16 cellular contexts compared by ENCODE assay signal in the genomic region with DNA sequence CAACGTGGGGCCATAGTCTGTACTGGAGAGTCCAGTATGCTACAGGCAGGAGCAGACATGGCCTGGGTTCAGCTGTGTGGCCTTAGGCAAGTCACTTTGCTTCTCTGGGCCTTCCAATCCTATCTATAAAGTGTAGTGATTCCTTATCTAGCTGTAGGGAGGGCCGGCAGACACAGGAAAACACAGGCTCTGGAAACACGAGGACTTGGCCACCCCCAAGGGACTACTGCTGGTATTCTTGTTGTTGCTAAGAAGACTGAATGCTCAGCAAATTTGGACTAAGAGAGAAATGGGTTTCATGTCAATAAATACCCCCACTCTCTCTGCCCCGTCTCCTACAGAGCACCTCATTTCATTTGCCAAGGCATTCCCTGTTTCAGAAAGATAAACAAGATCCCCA.
"Had no signal": no experiment of that assay in that cellular context is flagged by ENCODE, and none has a peak within 500 bp of the region (broad histone marks: within the 10 kb centered on the region; RNA-seq: fewer than 3 reads in every experiment).

No MANE protein-coding gene starts in this region.

- H3K27ac ChIP-seq: adrenal gland, cardiac muscle cell, colonic mucosa, esophagus muscularis mucosa, lower lobe of right lung, SJSA1, thoracic aorta, upper lobe of right lung had no signal

- ATAC-seq: activated CD4-positive, alpha-beta T cell treated with anti-CD3 and anti-CD28 coated beads for 36 hours; activated naive CD4-positive, alpha-beta T cell treated with anti-CD3 and anti-CD28 coated beads, Interleukin-2, amount 50 U/mL, for 72 hours; lower lobe of right lung; stimulated activated naive CD8-positive, alpha-beta T cell treated with anti-CD3 and anti-CD28 coated beads, Interleukin-15, amount 100 ng/mL, for 72 hours; upper lobe of right lung had no signal

- DNase-seq: activated CD4-positive, alpha-beta T cell treated with anti-CD3 and anti-CD28 coated beads for 36 hours; activated CD4-positive, alpha-beta T cell treated with anti-CD3 and anti-CD28 coated beads, Interleukin-2, amount 50 U/mL, for 48 hours; activated gamma-delta T cell treated with Interleukin-2 at 50 U/mL for 16 hours; adrenal gland; colonic mucosa; effector CD4-positive, alpha-beta T cell; lower lobe of right lung; stimulated activated CD4-positive, alpha-beta T cell treated with anti-CD3 and anti-CD28 coated beads, Interleukin-2, amount 100 ng/mL, for 48 hours; stimulated activated naive CD8-positive, alpha-beta T cell treated with anti-CD3 and anti-CD28 coated beads, Interleukin-15, amount 100 ng/mL, for 72 hours; T-helper 2 cell; upper lobe of right lung had no signal

- H3K27me3 ChIP-seq: adrenal gland, cardiac muscle cell, colonic mucosa, esophagus muscularis mucosa, SJSA1, upper lobe of right lung had no signal

- H3K4me3 ChIP-seq: adrenal gland, cardiac muscle cell, colonic mucosa, esophagus muscularis mucosa, lower lobe of right lung, SJSA1, thoracic aorta, upper lobe of right lung had no signal

- H3K9me3 ChIP-seq: adrenal gland, colonic mucosa, esophagus muscularis mucosa, lower lobe of right lung, SJSA1, thoracic aorta, upper lobe of right lung had no signal

- H3K4me1 ChIP-seq: adrenal gland, colonic mucosa, lower lobe of right lung, upper lobe of right lung had no signal

- H3K36me3 ChIP-seq: adrenal gland, cardiac muscle cell, colonic mucosa, esophagus muscularis mucosa, lower lobe of right lung, SJSA1, thoracic aorta, upper lobe of right lung had no signal
